ENCODE assay signal across 10 cellular contexts in the genomic region with DNA sequence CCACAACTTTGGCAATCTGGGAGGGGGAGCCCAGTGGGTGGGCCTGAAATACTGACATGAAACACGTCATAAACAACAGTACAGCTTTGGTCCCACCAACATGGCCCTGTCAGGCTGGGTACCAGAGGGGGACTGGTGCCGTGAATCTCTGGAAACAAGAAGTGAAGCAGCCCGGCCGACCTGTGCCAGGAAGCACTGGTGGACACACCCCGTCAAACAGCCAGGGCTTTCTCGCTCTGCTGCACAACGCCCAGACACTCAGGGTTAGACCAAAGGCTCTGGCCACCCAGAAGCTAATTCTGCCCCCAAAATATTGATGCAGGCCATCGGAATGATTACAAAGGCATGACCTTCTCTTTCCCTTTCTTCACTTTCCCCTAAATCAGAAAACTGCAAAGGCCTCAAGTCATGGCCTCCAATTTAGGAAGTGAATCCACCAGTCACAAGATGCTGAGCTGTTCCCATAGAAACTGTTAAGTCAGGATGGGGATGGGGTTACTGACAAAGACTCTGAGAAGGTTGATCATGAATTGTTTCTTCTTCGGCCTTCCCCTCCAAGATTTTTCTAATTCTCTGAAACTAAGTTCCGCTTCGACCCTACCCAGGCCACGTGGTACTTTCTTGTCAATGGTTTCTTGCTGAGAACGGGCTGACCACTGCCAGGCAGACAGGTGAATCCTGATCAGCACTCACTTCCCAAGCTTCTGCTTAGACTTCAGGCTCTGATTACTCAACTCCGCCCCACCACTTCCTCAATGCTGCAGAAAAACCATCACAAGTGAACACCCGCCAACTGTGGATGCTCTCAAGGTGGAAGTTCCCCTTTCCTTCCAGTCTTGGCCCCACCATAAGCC. TPM values are rescaled to one million over a fixed set of nuclear protein-coding genes. Genes with fewer than 3 reads are reported as not detected.
DNase-seq lines count a peak whose midpoint lies in the region; TF ChIP-seq lines count a peak whose summit lies in the region.
"Had no signal": no experiment of that assay in that cellular context is flagged by ENCODE, and none has a peak within 500 bp of the region (broad histone marks: within the 10 kb centered on the region; RNA-seq: fewer than 3 reads in every experiment).

No MANE protein-coding gene starts in this region.

- no peaks in the 10 kb centered on the region for H3K9me2 ChIP-seq in OCI-LY1 (ENCODE audit: low read depth, low read length)

- DNase-seq in NCI-H82 (lab: John Stamatoyannopoulos, UW) = peak; percentile 74
- DNase-seq in NCI-H82 treated with DMSO at 0.1 percent for 48 hours (lab: John Stamatoyannopoulos, UW; ENCODE audit: unreplicated experiment) = no peak
- DNase-seq in germinal center (ENCODE audit: low spot score) = peak; percentile 59
- DNase-seq in occipital lobe (lab: John Stamatoyannopoulos, UW) = no peak
- no peak for DNase-seq in central memory CD4-positive, alpha-beta T cell
- no peak for DNase-seq in RPMI8226
- DNase-seq: NCI-H187 treated with DMSO at 0.1 percent for 48 hours had no signal

- H3K27ac ChIP-seq in OCI-LY1 (ENCODE audit: low read depth, low read length, poor library complexity, severe bottlenecking) = peak overlapping the region; percentile 29
- peak overlapping the region; percentile 40 for H3K27ac ChIP-seq in subcutaneous abdominal adipose tissue (ENCODE audit: low read depth, low read length)
- H3K27ac ChIP-seq: 22Rv1 had no signal

- no peak overlapping the region for H2AFZ ChIP-seq in OCI-LY1 (ENCODE audit: low read length)

- H3K79me2 ChIP-seq in OCI-LY1 (ENCODE audit: insufficient read depth, low read length) = no peaks in the 10 kb centered on the region

- H3K36me3 ChIP-seq in OCI-LY1 (ENCODE audit: insufficient read depth, low read length) = peaks cover 13% of the 10 kb centered on the region
- H3K36me3 ChIP-seq in subcutaneous abdominal adipose tissue (ENCODE audit: control insufficient read depth in 5 of 5, insufficient read depth in 5 of 5, low read length in 5 of 5) = peaks cover 7 to 40% (median 27%) of the 10 kb centered on the region in 5 donors

- H3F3A ChIP-seq in OCI-LY1 (ENCODE audit: insufficient read depth, low read length) = no peaks in the 10 kb centered on the region

- no peaks in the 10 kb centered on the region for H4K20me1 ChIP-seq in OCI-LY1 (ENCODE audit: insufficient read depth, low read length)

- no peak for TF ChIP-seq CTCF in OCI-LY1 (IDR thresholded peaks at IDR 0.05; ENCODE audit: low read length)

- H3K4me3 ChIP-seq in OCI-LY1 (ENCODE audit: low read depth, low read length, poor library complexity, severe bottlenecking) = no peak overlapping the region
- no peak overlapping the region for H3K4me3 ChIP-seq in subcutaneous abdominal adipose tissue (ENCODE audit: low read depth in 1 of 5, low read length in 5 of 5)

- no peak overlapping the region for H3K9ac ChIP-seq in OCI-LY1 (ENCODE audit: low read length)
- H3K9ac ChIP-seq in subcutaneous abdominal adipose tissue (ENCODE audit: low read length in 5 of 5) = peak overlapping the region in 2 of 5 donors; percentile 22 to 33

- H3K4me2 ChIP-seq in OCI-LY1 (ENCODE audit: low read length) = peak overlapping the region; percentile 25; the same call in 1 of the 2 replicates

- H3K4me1 ChIP-seq in OCI-LY1 (ENCODE audit: insufficient read depth, low read length, severe bottlenecking) = peaks cover 15% of the 10 kb centered on the region
- peaks cover 2 to 43% (median 22%) of the 10 kb centered on the region in 5 donors for H3K4me1 ChIP-seq in subcutaneous abdominal adipose tissue (ENCODE audit: control insufficient read depth in 5 of 5, insufficient read depth in 5 of 5, low read length in 5 of 5)

- H3K27me3 ChIP-seq in OCI-LY1 (ENCODE audit: insufficient read depth, low read length) (no peaks in the 10 kb centered on the region), subcutaneous abdominal adipose tissue (ENCODE audit: control insufficient read depth in 5 of 5, insufficient read depth in 4 of 5, low read length in 5 of 5) (no peaks in the 10 kb centered on the region)

- H3K9me3 ChIP-seq in OCI-LY1 (ENCODE audit: low read length) (no peaks in the 10 kb centered on the region), subcutaneous abdominal adipose tissue (ENCODE audit: control insufficient read depth in 5 of 5, low read length in 5 of 5) (no peaks in the 10 kb centered on the region)

RNA-seq across cellular contexts. Expression of a gene that starts 6.7 kb away (rescaled TPM):
- 15.1 TPM for total RNA-seq in occipital lobe

RNA-seq across cellular contexts. Expression of a gene that starts 39.4 kb away (rescaled TPM):
- total RNA-seq in occipital lobe = 43.2 TPM

Comparison
In these comparisons a context has a peak if more than half of its experiments do, and no peak if none do; other contexts are left out.
1. DNase-seq: peak in NCI-H82 (single experiment) and germinal center (single experiment); none in NCI-H82 treated with DMSO at 0.1 percent for 48 hours (single experiment), occipital lobe (single experiment), central memory CD4-positive, alpha-beta T cell (single experiment) and RPMI8226 (single experiment).